ENCODE assay signal across 1 cellular context in genomic region chr12:55743131-55743921, GRCh38.
TF ChIP-seq lines count a peak whose summit lies in the region.

No MANE protein-coding gene starts in this region.

TF ChIP-seq in K562, 482 proteins besides CTCF, POLR2A, EP300 and RAD21 (continued from another document):
- TF ChIP-seq ZFP1 (CRISPR knock-in tag; IDR thresholded peaks at IDR 0.05) (no peak), TOE1 (IDR thresholded peaks at IDR 0.05; ENCODE audit: borderline replicate concordance) (peak; percentile 21; the same call in 1 of the 2 replicates), TOE1 (CRISPR knock-in tag; IDR thresholded peaks at IDR 0.05; ENCODE audit: borderline replicate concordance, low read depth) (no peak), HMGXB4 (CRISPR knock-in tag; IDR thresholded peaks at IDR 0.05) (0 out of 2 replicates have a peak, but pooled peaks have one; percentile 64), FOXA3 (CRISPR knock-in tag; conservative IDR thresholded peaks at IDR 0.05 in 1 of 2, IDR thresholded peaks at IDR 0.05 in 1 of 2) (no peak), L3MBTL2 (IDR thresholded peaks at IDR 0.05) (peak; percentile 41; the same call in 1 of the 2 replicates), SMARCC2 (IDR thresholded peaks at IDR 0.05; ENCODE audit: low read depth) (no peak), SMC3 (conservative IDR thresholded peaks at IDR 0.05; ENCODE audit: insufficient read depth, low read depth, low read length) (0 out of 2 replicates have a peak, but pooled peaks have one; percentile 3), MAZ (CRISPR knock-in tag; conservative IDR thresholded peaks at IDR 0.05 in 1 of 2, IDR thresholded peaks at IDR 0.05 in 1 of 2) (peak in 1 of 2 experiments; percentile 56; a peak in 1 of 4 replicates), MTA3 (IDR thresholded peaks at IDR 0.05; ENCODE audit: borderline replicate concordance) (0 out of 2 replicates have a peak, but pooled peaks have one; percentile 46)
